In the genomic region with DNA sequence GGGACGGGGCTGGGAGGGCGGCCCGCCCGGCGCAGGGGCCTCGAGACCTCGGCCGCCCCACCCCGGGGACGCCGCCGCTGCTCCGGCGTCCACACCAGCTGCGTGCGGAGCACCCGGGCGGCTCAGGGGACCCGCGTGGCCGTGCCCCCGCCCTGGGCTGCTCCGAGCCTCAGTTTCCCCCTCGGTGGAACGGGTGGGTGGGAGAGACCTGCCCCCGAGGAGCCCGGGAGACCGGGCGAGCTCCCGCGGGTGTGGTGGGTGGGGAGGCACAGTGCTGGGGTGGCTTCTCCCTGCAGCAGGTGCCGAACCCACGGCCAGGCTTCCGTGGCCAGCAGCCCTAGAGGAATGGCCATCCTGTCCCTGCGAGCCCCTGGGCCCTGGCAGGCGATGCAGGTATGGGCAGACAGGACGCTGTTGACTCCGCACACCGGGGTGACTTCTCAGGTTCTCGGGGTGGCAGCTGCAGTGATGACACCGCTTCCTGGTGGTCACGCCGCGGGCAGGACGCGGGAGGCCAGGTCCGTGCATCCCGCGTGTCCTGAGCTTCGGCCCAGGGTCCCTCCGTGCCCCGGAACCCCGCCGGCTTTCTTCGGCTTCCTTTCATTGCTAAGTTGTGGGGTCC, we compare ENCODE assay signal across 9 cellular contexts. TPM values are rescaled to one million over a fixed set of nuclear protein-coding genes. Genes with fewer than 3 reads are reported as not detected.
A peak's percentile ranks its signal among the peaks of the same experiment; 100 is the strongest.
DNase-seq lines count a peak whose midpoint lies in the region; FAIRE-seq and TF ChIP-seq lines count a peak whose summit lies in the region.
"Had no signal": no experiment of that assay in that cellular context is flagged by ENCODE, and none has a peak within 500 bp of the region (broad histone marks: within the 10 kb centered on the region; RNA-seq: fewer than 3 reads in every experiment).

No MANE protein-coding gene starts in this region.

- peaks cover 0 to 26% (median 16%) of the 10 kb centered on the region in 5 donors for H3K4me1 ChIP-seq in subcutaneous abdominal adipose tissue (ENCODE audit: control insufficient read depth in 5 of 5, insufficient read depth in 5 of 5, low read length in 5 of 5)

- H3K4me1 Mint-ChIP-seq in T-helper 1 cell treated with Interleukin-12 subunit alpha and Interleukin-12 subunit beta and Interleukin-4 antibody, amounts not matched to agents 30 μg/mL and 1 μg/mL, for 36 hours (ENCODE audit: low read depth) = peaks cover 13% of the 10 kb centered on the region
- no peaks in the 10 kb centered on the region for H3K4me1 Mint-ChIP-seq in activated naive CD8-positive, alpha-beta T cell (ENCODE audit: low read depth)

- no peak overlapping the region for H3K27ac ChIP-seq in subcutaneous abdominal adipose tissue (ENCODE audit: low read depth, low read length)

- no peaks in the 10 kb centered on the region for H3K36me3 Mint-ChIP-seq in T-helper 1 cell treated with Interleukin-12 subunit alpha and Interleukin-12 subunit beta and Interleukin-4 antibody, amounts not matched to agents 30 μg/mL and 1 μg/mL, for 36 hours (ENCODE audit: low read depth)
- no peaks in the 10 kb centered on the region for H3K36me3 Mint-ChIP-seq in activated naive CD8-positive, alpha-beta T cell

- no peak for TF ChIP-seq POLR2A in GM12892 (IDR thresholded peaks at IDR 0.05; ENCODE audit: low read depth, low read length)

- H3K4me3 Mint-ChIP-seq in T-helper 1 cell treated with Interleukin-12 subunit alpha and Interleukin-12 subunit beta and Interleukin-4 antibody, amounts not matched to agents 30 μg/mL and 1 μg/mL, for 36 hours = peak overlapping the region; percentile 81
- H3K4me3 Mint-ChIP-seq in activated naive CD8-positive, alpha-beta T cell = peak overlapping the region; percentile 80

- H3K27me3 Mint-ChIP-seq in T-helper 1 cell treated with Interleukin-12 subunit alpha and Interleukin-12 subunit beta and Interleukin-4 antibody, amounts not matched to agents 30 μg/mL and 1 μg/mL, for 36 hours (ENCODE audit: low read depth) = peaks cover 33% of the 10 kb centered on the region
- peaks cover 5% of the 10 kb centered on the region for H3K27me3 Mint-ChIP-seq in activated naive CD8-positive, alpha-beta T cell

- peak overlapping the region in 4 of 5 donors; percentile 66 to 86 (median 76) for H3K9ac ChIP-seq in subcutaneous abdominal adipose tissue (ENCODE audit: low read length in 5 of 5)

- no peak for DNase-seq in T-helper 1 cell
- peak; percentile 54 for DNase-seq in islet precursor cell
- DNase-seq in amniotic stem cell (lab: John Stamatoyannopoulos, UW) = no peak
- no peak for DNase-seq in GM12892 (ENCODE audit: insufficient read length)
- no peak for DNase-seq in NCI-H2107 (lab: John Stamatoyannopoulos, UW)

- FAIRE-seq in GM12892 (lab: Jason Lieb, UNC) = no peak
- FAIRE-seq: endometrium had no signal

- peaks cover 0 to 5% (median under 1%) of the 10 kb centered on the region in 5 donors for H3K36me3 ChIP-seq in subcutaneous abdominal adipose tissue (ENCODE audit: control insufficient read depth in 5 of 5, insufficient read depth in 5 of 5, low read length in 5 of 5)

- peak overlapping the region; percentile 45 for H3K27ac Mint-ChIP-seq in T-helper 1 cell treated with Interleukin-12 subunit alpha and Interleukin-12 subunit beta and Interleukin-4 antibody, amounts not matched to agents 30 μg/mL and 1 μg/mL, for 36 hours
- no peak overlapping the region for H3K27ac Mint-ChIP-seq in activated naive CD8-positive, alpha-beta T cell

- H3K4me3 ChIP-seq in subcutaneous abdominal adipose tissue (ENCODE audit: low read depth in 1 of 5, low read length in 5 of 5) = peak overlapping the region in 4 of 5 donors; percentile 60 to 68 (median 64)

- peaks cover 0 to 7% (median 4%) of the 10 kb centered on the region in 5 donors for H3K27me3 ChIP-seq in subcutaneous abdominal adipose tissue (ENCODE audit: control insufficient read depth in 5 of 5, insufficient read depth in 4 of 5, low read length in 5 of 5)

- H3K9me3 ChIP-seq in subcutaneous abdominal adipose tissue (ENCODE audit: control insufficient read depth in 5 of 5, low read length in 5 of 5) = no peaks in the 10 kb centered on the region

- no peaks in the 10 kb centered on the region for H3K9me3 Mint-ChIP-seq in T-helper 1 cell treated with Interleukin-12 subunit alpha and Interleukin-12 subunit beta and Interleukin-4 antibody, amounts not matched to agents 30 μg/mL and 1 μg/mL, for 36 hours
- H3K9me3 Mint-ChIP-seq in activated naive CD8-positive, alpha-beta T cell (ENCODE audit: low read depth) = no peaks in the 10 kb centered on the region

RNA-seq across cellular contexts. Expression of a gene that starts 0.7 kb away (rescaled TPM):
- 20.5 TPM for polyA plus RNA-seq in GM12892 (2012; ENCODE audit: missing spikeins)

RNA-seq across cellular contexts. Expression of a gene that starts 26.1 kb away (rescaled TPM):
- polyA plus RNA-seq in GM12892 (2012; ENCODE audit: missing spikeins) = 0.38 TPM

RNA-seq across cellular contexts. Expression of a gene that starts 30.6 kb away (rescaled TPM):
- polyA plus RNA-seq in GM12892 (2012; ENCODE audit: missing spikeins) = 0.76 TPM
